26 cellular contexts compared by ENCODE assay signal in the genomic region with DNA sequence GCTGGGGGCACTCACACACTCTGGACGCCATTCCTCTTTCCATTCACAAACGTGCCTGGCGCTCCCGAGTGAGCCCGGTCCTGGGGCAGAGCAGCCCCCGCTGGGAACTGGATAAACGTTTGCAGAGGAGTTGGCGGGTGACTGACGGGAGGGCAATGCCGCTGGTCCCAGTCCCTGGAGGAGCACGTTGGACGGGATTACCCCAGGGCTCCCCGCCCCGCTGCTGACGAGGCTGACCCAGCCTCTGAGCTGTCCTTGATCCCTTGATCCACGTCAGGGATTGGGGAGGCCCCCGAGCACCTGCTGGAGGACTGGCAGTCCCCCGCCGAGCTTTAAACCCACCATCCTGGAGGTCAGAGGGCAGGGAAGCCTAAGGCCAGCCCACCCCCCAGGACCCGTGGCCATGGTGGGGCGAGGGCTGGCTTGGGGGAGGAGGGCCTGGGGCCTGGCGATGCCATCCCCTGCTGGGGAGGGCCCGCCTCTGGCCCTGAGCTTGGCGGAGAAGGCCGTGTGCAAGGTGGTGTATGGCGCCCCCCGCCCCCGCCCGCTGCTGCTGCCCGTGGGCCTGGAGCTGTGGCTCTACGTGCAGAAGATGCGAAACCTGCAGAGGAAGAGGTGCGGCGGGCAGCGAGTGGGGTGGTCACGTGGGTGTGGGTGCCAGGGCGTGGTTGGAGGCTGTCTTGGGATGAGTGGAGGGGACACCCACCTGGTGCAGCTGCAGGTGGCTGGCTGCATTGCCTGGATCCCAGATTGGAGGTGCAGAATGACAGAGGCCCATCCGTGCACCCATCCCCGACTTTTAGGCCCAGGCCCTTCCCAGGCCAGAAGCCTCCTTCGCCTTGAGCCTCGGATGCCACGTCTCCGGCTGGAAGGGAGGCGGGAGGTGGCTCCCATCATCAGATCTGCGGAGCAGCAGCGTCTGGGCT. TPM values are rescaled to one million over a fixed set of nuclear protein-coding genes. Genes with fewer than 3 reads are reported as not detected.
"Had no signal": no experiment of that assay in that cellular context is flagged by ENCODE, and none has a peak within 500 bp of the region (broad histone marks: within the 10 kb centered on the region; RNA-seq: fewer than 3 reads in every experiment).

No MANE protein-coding gene starts in this region.

- H3K4me3 ChIP-seq: colonic mucosa, prostate gland, sigmoid colon, stomach, testis, upper lobe of right lung had no signal

- H3K27me3 Mint-ChIP-seq: central memory CD8-positive, alpha-beta T cell had no signal

- H3K4me1 ChIP-seq: colonic mucosa had no signal

- H3K27ac Mint-ChIP-seq: activated CD8-positive, alpha-beta T cell treated with anti-CD3 and anti-CD28 coated beads, Interleukin-2, amount 10 ng/mL, durations not matched to agents 7 days and 5 days; activated naive CD4-positive, alpha-beta T cell treated with anti-CD3 and anti-CD28 coated beads, Interleukin-2, amount 10 ng/mL, durations not matched to agents 7 days and 5 days; nephron progenitor cell; stimulated activated effector memory CD8-positive, alpha-beta T cell treated with anti-CD3 and anti-CD28 coated beads, Interleukin-12 subunit alpha, Interleukin-12 subunit beta, amount 100 ng/mL, for 72 hours; T-cell had no signal

- H3K27ac ChIP-seq: colonic mucosa, prostate gland, sigmoid colon, stomach, testis, upper lobe of right lung had no signal

- H3K36me3 Mint-ChIP-seq: activated naive CD4-positive, alpha-beta T cell treated with anti-CD3 and anti-CD28 coated beads, Interleukin-2, amount 10 ng/mL, durations not matched to agents 7 days and 5 days; stimulated activated effector memory CD8-positive, alpha-beta T cell treated with anti-CD3 and anti-CD28 coated beads, Interleukin-12 subunit alpha, Interleukin-12 subunit beta, amount 100 ng/mL, for 72 hours; T-cell had no signal

- H3K9me3 ChIP-seq: colonic mucosa, prostate gland, sigmoid colon, stomach, testis, upper lobe of right lung had no signal

- ATAC-seq: activated CD8-positive, alpha-beta T cell treated with anti-CD3 and anti-CD28 coated beads, Interleukin-2, amount 10 ng/mL, durations not matched to agents 7 days and 5 days; activated T-cell treated with anti-CD3 and anti-CD28 coated beads, Interleukin-2, amount 50 U/mL, for 4 hours; left lobe of liver; stimulated activated effector memory CD8-positive, alpha-beta T cell treated with anti-CD3 and anti-CD28 coated beads, Interleukin-12 subunit alpha, Interleukin-12 subunit beta, amount 100 ng/mL, for 72 hours; T-cell; upper lobe of right lung had no signal

- H3K9me3 Mint-ChIP-seq: activated naive CD4-positive, alpha-beta T cell treated with anti-CD3 and anti-CD28 coated beads, Interleukin-2, amount 10 ng/mL, durations not matched to agents 7 days and 5 days; activated T-cell treated with anti-CD3 and anti-CD28 coated beads, Interleukin-2, amount 50 U/mL, for 4 hours; central memory CD8-positive, alpha-beta T cell; nephron progenitor cell; stimulated activated effector memory CD8-positive, alpha-beta T cell treated with anti-CD3 and anti-CD28 coated beads, Interleukin-12 subunit alpha, Interleukin-12 subunit beta, amount 100 ng/mL, for 72 hours; T-cell had no signal

- DNase-seq: activated CD4-positive, alpha-beta T cell treated with anti-CD3 and anti-CD28 coated beads for 48 hours; activated CD4-positive, CD25-positive, alpha-beta regulatory T cell; activated CD8-positive, alpha-beta memory T cell treated with anti-CD3 and anti-CD28 coated beads, Interleukin-2, amount 50 U/mL, for 4 hours; activated CD8-positive, alpha-beta T cell treated with anti-CD3 and anti-CD28 coated beads, Interleukin-2, amount 10 ng/mL, durations not matched to agents 7 days and 5 days; activated naive CD4-positive, alpha-beta T cell treated with anti-CD3 and anti-CD28 coated beads, Interleukin-2, amount 10 ng/mL, durations not matched to agents 7 days and 5 days; activated T-cell treated with anti-CD3 and anti-CD28 coated beads, Interleukin-2, amount 50 U/mL, for 4 hours; aorta; colonic mucosa; foreskin melanocyte; glutamatergic neuron; hippocampal formation; islet precursor cell; mammary epithelial cell; nephron progenitor cell; sigmoid colon; stimulated activated CD4-positive, alpha-beta T cell treated with anti-CD3 and anti-CD28 coated beads, Interleukin-4, amount 100 ng/mL, for 24 hours; stomach; T-cell; testis; upper lobe of right lung had no signal

- H3K27me3 ChIP-seq: sigmoid colon, testis, upper lobe of right lung had no signal

- H3K36me3 ChIP-seq: colonic mucosa, prostate gland, upper lobe of right lung had no signal

- H3K4me1 Mint-ChIP-seq: central memory CD8-positive, alpha-beta T cell had no signal

- H3K4me3 Mint-ChIP-seq: activated CD8-positive, alpha-beta T cell treated with anti-CD3 and anti-CD28 coated beads, Interleukin-2, amount 10 ng/mL, durations not matched to agents 7 days and 5 days; activated naive CD4-positive, alpha-beta T cell treated with anti-CD3 and anti-CD28 coated beads, Interleukin-2, amount 10 ng/mL, durations not matched to agents 7 days and 5 days; activated T-cell treated with anti-CD3 and anti-CD28 coated beads, Interleukin-2, amount 50 U/mL, for 4 hours; central memory CD8-positive, alpha-beta T cell; nephron progenitor cell; stimulated activated effector memory CD8-positive, alpha-beta T cell treated with anti-CD3 and anti-CD28 coated beads, Interleukin-12 subunit alpha, Interleukin-12 subunit beta, amount 100 ng/mL, for 72 hours; T-cell had no signal

RNA-seq across cellular contexts. Expression of gene CCDC187, which starts 27.9 kb away (rescaled TPM):
- total RNA-seq: activated CD8-positive, alpha-beta T cell treated with anti-CD3 and anti-CD28 coated beads, Interleukin-2, amount 10 ng/mL, durations not matched to agents 7 days and 5 days; aorta; myocyte; osteocyte; sigmoid colon had no signal
- polyA plus RNA-seq: aorta, mammary epithelial cell had no signal
